8 cellular contexts compared by ENCODE assay signal in the genomic region with DNA sequence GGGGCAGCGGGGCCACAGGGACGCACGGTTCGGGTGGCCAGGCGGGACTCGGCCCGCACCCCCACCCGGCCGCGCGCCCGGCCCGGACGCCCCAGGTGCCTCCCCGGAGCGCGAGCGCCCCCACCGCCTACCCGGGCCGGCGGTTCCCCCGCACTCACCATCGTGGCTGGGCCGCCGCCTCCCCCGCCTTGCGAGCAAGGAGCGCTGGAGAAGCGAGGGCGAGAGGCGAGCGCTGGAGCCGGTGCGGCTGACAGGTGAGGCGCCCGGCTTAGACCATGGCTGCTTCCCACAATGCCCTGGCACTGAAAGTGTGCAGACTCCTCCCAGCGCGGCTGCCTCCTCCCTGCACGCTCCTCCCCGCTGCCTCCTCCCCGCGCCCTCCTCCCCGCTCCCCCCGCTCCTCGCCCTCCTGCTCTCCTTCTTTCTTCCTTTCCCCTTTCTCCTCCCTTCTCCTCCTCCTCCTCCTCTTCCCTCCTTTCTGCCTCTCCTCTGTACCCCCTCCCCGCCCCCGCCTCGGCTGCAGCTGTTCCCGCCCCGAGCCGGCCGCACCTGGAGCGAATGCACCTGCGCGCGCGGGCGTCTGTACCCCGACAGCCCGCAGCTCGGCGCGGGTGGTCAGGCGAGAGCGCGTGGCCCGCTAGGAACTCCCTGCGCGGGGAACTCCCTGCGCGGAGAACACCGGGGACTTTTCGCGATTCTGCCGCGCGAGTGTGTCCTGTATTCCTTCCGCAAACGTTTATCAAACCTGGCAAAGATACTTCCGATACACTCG.
DNase-seq lines count a peak whose midpoint lies in the region; ATAC-seq and TF ChIP-seq lines count a peak whose summit lies in the region.

A gene (minus strand): TSS at position 293 of the 772 bp plus-strand sequence. CDS start 132 bp downstream, at position 161.

- DNase-seq in 8988T (peak; percentile 94), NCI-H2081 (lab: John Stamatoyannopoulos, UW) (peak; percentile 87 to 90), T47D (ENCODE audit: low read depth in 1 of 2, low spot score in 1 of 2) (peak; percentile 81 to 85), iris pigment epithelial cell (ENCODE audit: low read depth) (peak; percentile 52)
- peak; percentile 17 to 59 for DNase-seq in stimulated activated CD4-positive, alpha-beta T cell treated with anti-CD3 and anti-CD28 coated beads, Interleukin-15, amount 100 ng/mL, for 1 hour (ENCODE audit: low read depth in 1 of 2, low spot score in 1 of 2)

- in situ Hi-C loops in T47D (cut with HindIII; ENCODE audit: low pct_unique_long_range_greater_than_20kb, low sequenced_read_pairs), result no loop called here

- no peak; the same call in 1 of the 2 replicates for TF ChIP-seq CTCF in VCaP (conservative IDR thresholded peaks at IDR 0.05)

- H3K27ac ChIP-seq in VCaP, result peak within 1 kb of the TSS; percentile 98

- ATAC-seq in GM18508 (IDR thresholded peaks at IDR 0.05; ENCODE audit: insufficient read depth, unreplicated experiment) (peak; percentile 50), HG02970 (IDR thresholded peaks at IDR 0.05; ENCODE audit: low FRiP score, unreplicated experiment) (peak; percentile 41)

Comparison
In these comparisons a context has a peak if more than half of its experiments do, and no peak if none do; other contexts are left out.
1. Peak in every context shown above with its lines: DNase-seq, ATAC-seq and H3K27ac ChIP-seq.
2. DNase-seq: peak in every context shown above with its lines; median percentile 94 in 8988T; 88 in NCI-H2081; 83 in T47D; 52 in iris pigment epithelial cell; 38 in stimulated activated CD4-positive, alpha-beta T cell treated with anti-CD3 and anti-CD28 coated beads, Interleukin-15, amount 100 ng/mL, for 1 hour.